Comparison of ENCODE assay signal across 8 cellular contexts in the genomic region with DNA sequence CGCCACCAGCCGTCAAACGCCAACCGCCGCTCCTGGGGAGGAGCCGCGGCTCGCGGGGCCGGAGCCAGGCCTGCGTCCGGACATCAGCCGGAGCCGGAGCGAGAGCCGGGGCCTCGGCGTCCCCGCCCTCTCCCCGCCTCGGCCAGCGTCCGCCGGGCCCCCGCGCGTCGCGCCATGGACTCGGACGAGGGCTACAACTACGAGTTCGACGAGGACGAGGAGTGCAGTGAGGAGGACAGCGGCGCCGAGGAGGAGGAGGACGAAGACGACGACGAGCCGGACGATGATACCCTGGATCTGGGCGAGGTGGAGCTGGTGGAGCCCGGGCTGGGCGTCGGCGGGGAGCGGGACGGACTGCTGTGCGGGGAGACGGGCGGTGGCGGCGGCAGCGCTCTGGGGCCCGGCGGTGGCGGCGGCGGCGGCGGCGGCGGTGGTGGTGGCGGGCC. TPM values are rescaled to one million over a fixed set of nuclear protein-coding genes. Genes with fewer than 3 reads are reported as not detected.
DNase-seq lines count a peak whose midpoint lies in the region; ATAC-seq and TF ChIP-seq lines count a peak whose summit lies in the region.

No MANE protein-coding gene starts in this region.

- H3K9me3 Mint-ChIP-seq in activated CD4-positive, alpha-beta T cell treated with anti-CD3 and anti-CD28 coated beads for 36 hours (ENCODE audit: low read depth) = no peaks in the 10 kb centered on the region

- DNase-seq in activated CD4-positive, alpha-beta T cell treated with anti-CD3 and anti-CD28 coated beads for 36 hours = no peak
- no peak for DNase-seq in activated CD4-positive, alpha-beta T cell treated with anti-CD3 and anti-CD28 coated beads for 1 hour
- DNase-seq in astrocyte of the spinal cord (ENCODE audit: low read depth, low spot score) (peak; percentile 14), kidney epithelial cell (ENCODE audit: low read depth) (no peak), NCI-H2081 treated with DMSO at 0.1 percent for 48 hours (lab: John Stamatoyannopoulos, UW) (no peak), SKM-1 treated with dmso at 0.1 percent for 144 hours (lab: John Stamatoyannopoulos, UW; ENCODE audit: unreplicated experiment) (no peak)

- CTCF ChIA-PET in activated CD4-positive, alpha-beta T cell treated with anti-CD3 and anti-CD28 coated beads for 36 hours (lab: Charles Lee) = no interaction called here

- H3K36me3 ChIP-seq in kidney epithelial cell (ENCODE audit: control insufficient read depth, insufficient read depth, low read length) = no peaks in the 10 kb centered on the region
- H3K36me3 ChIP-seq in subcutaneous abdominal adipose tissue (ENCODE audit: control insufficient read depth in 5 of 5, insufficient read depth in 5 of 5, low read length in 5 of 5) = peaks cover 0 to 10% (median 6%) of the 10 kb centered on the region in 5 donors

- intact Hi-C loops in activated CD4-positive, alpha-beta T cell treated with anti-CD3 and anti-CD28 coated beads for 36 hours (cut with DNase I, micrococcal nuclease) = loop anchor here (1.0 to 10.0 kb wide), 12 partner anchors 98 to 1520 kb away; a partner anchor contains a TSS

- peaks cover 41% of the 10 kb centered on the region for H3K4me1 Mint-ChIP-seq in activated CD4-positive, alpha-beta T cell treated with anti-CD3 and anti-CD28 coated beads for 36 hours

- peaks cover 4 to 49% (median 39%) of the 10 kb centered on the region in 5 donors for H3K4me1 ChIP-seq in subcutaneous abdominal adipose tissue (ENCODE audit: control insufficient read depth in 5 of 5, insufficient read depth in 5 of 5, low read length in 5 of 5)

- TF ChIP-seq CTCF in astrocyte of the spinal cord (IDR thresholded peaks at IDR 0.05; ENCODE audit: low read depth, low read length) (no peak), kidney epithelial cell (IDR thresholded peaks at IDR 0.05; ENCODE audit: insufficient read depth, low read length, poor library complexity, severe bottlenecking) (no peak)

- H3K27me3 ChIP-seq in kidney epithelial cell (ENCODE audit: control insufficient read depth, insufficient read depth, low read length) (no peaks in the 10 kb centered on the region), subcutaneous abdominal adipose tissue (ENCODE audit: control insufficient read depth in 5 of 5, insufficient read depth in 4 of 5, low read length in 5 of 5) (no peaks in the 10 kb centered on the region)

- no peaks in the 10 kb centered on the region for H3K27me3 Mint-ChIP-seq in activated CD4-positive, alpha-beta T cell treated with anti-CD3 and anti-CD28 coated beads for 36 hours

- ATAC-seq in activated CD4-positive, alpha-beta T cell treated with anti-CD3 and anti-CD28 coated beads for 36 hours = peak; percentile 1
- peak; percentile 14 for ATAC-seq in HG03439 (IDR thresholded peaks at IDR 0.05; ENCODE audit: unreplicated experiment)

- H3K9me3 ChIP-seq in subcutaneous abdominal adipose tissue (ENCODE audit: control insufficient read depth in 5 of 5, low read length in 5 of 5) = no peaks in the 10 kb centered on the region

- H3K4me3 Mint-ChIP-seq in activated CD4-positive, alpha-beta T cell treated with anti-CD3 and anti-CD28 coated beads for 36 hours = peak overlapping the region; percentile 92

- H3K4me3 ChIP-seq in astrocyte of the spinal cord (ENCODE audit: low read depth, low read length) = peak overlapping the region; percentile 93
- H3K4me3 ChIP-seq in kidney epithelial cell (ENCODE audit: low read depth, low read length) = peak overlapping the region; percentile 89
- peak overlapping the region; percentile 80 to 96 (median 94) for H3K4me3 ChIP-seq in subcutaneous abdominal adipose tissue (ENCODE audit: low read depth in 1 of 5, low read length in 5 of 5)

- H3K36me3 Mint-ChIP-seq in activated CD4-positive, alpha-beta T cell treated with anti-CD3 and anti-CD28 coated beads for 36 hours (ENCODE audit: low read depth) = peaks cover 41% of the 10 kb centered on the region

- H3K27ac ChIP-seq in subcutaneous abdominal adipose tissue (ENCODE audit: low read depth, low read length) = peak overlapping the region; percentile 100

- H3K27ac Mint-ChIP-seq in activated CD4-positive, alpha-beta T cell treated with anti-CD3 and anti-CD28 coated beads for 36 hours = peak overlapping the region; percentile 92

- peak overlapping the region in 4 of 5 donors; percentile 99 to 100 (median 100) for H3K9ac ChIP-seq in subcutaneous abdominal adipose tissue (ENCODE audit: low read length in 5 of 5)

- POLR2A ChIA-PET in activated CD4-positive, alpha-beta T cell treated with anti-CD3 and anti-CD28 coated beads for 36 hours (lab: Charles Lee) = no interaction called here

- in situ Hi-C loops in astrocyte of the spinal cord (cut with HindIII; ENCODE audit: low sequenced_read_pairs) = no loop called here

RNA-seq across cellular contexts. Expression of a gene that starts 0.4 kb away (rescaled TPM):
- 100 to 1,000 TPM; 177 to 195 TPM for total RNA-seq in activated CD4-positive, alpha-beta T cell treated with anti-CD3 and anti-CD28 coated beads for 36 hours
- 51.1 and 54.9 TPM in 2 replicates for total RNA-seq in kidney epithelial cell
